ENCODE assay signal across 10 cellular contexts in genomic region chr1:64245495-64245894, GRCh38. TPM values are rescaled to one million over a fixed set of nuclear protein-coding genes. Genes with fewer than 3 reads are reported as not detected.
DNase-seq lines count a peak whose midpoint lies in the region; ATAC-seq, FAIRE-seq and TF ChIP-seq lines count a peak whose summit lies in the region.
"Had no signal": no experiment of that assay in that cellular context is flagged by ENCODE, and none has a peak within 500 bp of the region (broad histone marks: within the 10 kb centered on the region; RNA-seq: fewer than 3 reads in every experiment).

No MANE protein-coding gene starts in this region.

- peaks cover 22% of the 10 kb centered on the region for H3K4me1 ChIP-seq in CD4-positive, alpha-beta memory T cell (ENCODE audit: insufficient read depth, low read length)
- H3K4me1 ChIP-seq in K562 (replicated peaks in 1 of 2; ENCODE audit: control insufficient read depth in 2 of 2, insufficient read depth in 2 of 2, low read length in 2 of 2) (no peaks in the 10 kb centered on the region), lung (ENCODE audit: control insufficient read depth in 2 of 2, insufficient read depth in 2 of 2, low read length in 2 of 2) (no peaks in the 10 kb centered on the region), Caco-2 (peaks cover 5% of the 10 kb centered on the region; the same call in 1 of the 2 replicates)

- no peak for TF ChIP-seq EP300 in K562 (IDR thresholded peaks at IDR 0.05; ENCODE audit: low read length)

- no peaks in the 10 kb centered on the region for H4K20me1 ChIP-seq in K562 (replicated peaks; ENCODE audit: control insufficient read depth, insufficient read depth, low read length)

- peaks cover 0 to 1% (median 0%) of the 10 kb centered on the region in 8 donors for H3K9me3 Mint-ChIP-seq in CD4-positive, alpha-beta memory T cell
- H3K9me3 Mint-ChIP-seq in IgD-negative memory B cell (peaks cover 0 to 2% (median 0%) of the 10 kb centered on the region in 3 donors), Caco-2 (ENCODE audit: unreplicated experiment) (no peaks in the 10 kb centered on the region)
- H3K9me3 Mint-ChIP-seq: central memory CD8-positive, alpha-beta T cell had no signal

- POLR2A ChIA-PET in CD4-positive, alpha-beta memory T cell (lab: Charles Lee; ENCODE audit: partially characterized antibody), result no interaction called here
- POLR2A ChIA-PET in K562 (lab: Yijun Ruan, JAX) (interaction anchor here (0.6 kb wide), 1 partner anchor 722 kb away, joined by 4 read pairs; the partner anchor contains the start of gene EFCAB7), Caco-2 (lab: Charles Lee) (no interaction called here)

- peaks cover 6 to 14% of the 10 kb centered on the region in 2 donors for H3K27me3 Mint-ChIP-seq in CD4-positive, alpha-beta memory T cell
- peaks cover 21% of the 10 kb centered on the region for H3K27me3 Mint-ChIP-seq in IgD-negative memory B cell
- H3K27me3 Mint-ChIP-seq in Caco-2 (ENCODE audit: insufficient read depth, unreplicated experiment), result peaks cover 3% of the 10 kb centered on the region

- H3K27ac Mint-ChIP-seq in CD4-positive, alpha-beta memory T cell, result peak overlapping the region in 2 of 7 donors; percentile 11 to 67
- H3K27ac Mint-ChIP-seq in IgD-negative memory B cell (no peak overlapping the region), Caco-2 (ENCODE audit: unreplicated experiment) (no peak overlapping the region)

- peaks cover 12 to 31% (median 15%) of the 10 kb centered on the region in 4 donors for H3K4me1 Mint-ChIP-seq in CD4-positive, alpha-beta memory T cell
- H3K4me1 Mint-ChIP-seq in IgD-negative memory B cell (peaks cover 5 to 16% (median 13%) of the 10 kb centered on the region in 3 donors), Caco-2 (ENCODE audit: low read depth, unreplicated experiment) (peaks cover 6% of the 10 kb centered on the region)

- peak overlapping the region in 6 of 8 donors; percentile 5 to 69 (median 48) for H3K4me3 Mint-ChIP-seq in CD4-positive, alpha-beta memory T cell
- H3K4me3 Mint-ChIP-seq in IgD-negative memory B cell, result peak overlapping the region in 3 of 4 donors; percentile 38 to 47 (median 43)
- no peak overlapping the region for H3K4me3 Mint-ChIP-seq in Caco-2 (ENCODE audit: unreplicated experiment)
- H3K4me3 Mint-ChIP-seq: central memory CD8-positive, alpha-beta T cell had no signal

- H3K27me3 ChIP-seq in CD4-positive, alpha-beta memory T cell (ENCODE audit: insufficient read depth, low read length), result no peaks in the 10 kb centered on the region
- no peaks in the 10 kb centered on the region; a peak in 1 of 5 replicates for H3K27me3 ChIP-seq in K562 (ENCODE audit: control insufficient read depth in 2 of 2, insufficient read depth in 2 of 2, low read length in 2 of 2)
- H3K27me3 ChIP-seq in lung (ENCODE audit: control insufficient read depth, insufficient read depth), result no peaks in the 10 kb centered on the region
- H3K27me3 ChIP-seq in brain microvascular endothelial cell (replicated peaks), result no peaks in the 10 kb centered on the region
- H3K27me3 ChIP-seq in Caco-2 (replicated peaks; ENCODE audit: control insufficient read depth, insufficient read depth, low read length), result no peaks in the 10 kb centered on the region

- H3K9ac ChIP-seq in K562 (ENCODE audit: insufficient read depth in 1 of 2, low read depth in 2 of 2, low read length in 2 of 2), result no peak overlapping the region

- intact Hi-C loops in CD4-positive, alpha-beta memory T cell (cut with micrococcal nuclease), result loop anchor here (5.0 kb wide), 2 partner anchors 688 to 1403 kb away; no protein-coding TSS in a partner anchor
- intact Hi-C loops in K562 (cut with micrococcal nuclease) (loop anchor here (5.0 to 10.0 kb wide), 2 partner anchors 111 to 553 kb away; no protein-coding TSS in a partner anchor), Caco-2 (cut with micrococcal nuclease; ENCODE audit: unreplicated experiment) (loop anchor here (5.0 kb wide), 2 partner anchors 688 to 928 kb away; no protein-coding TSS in a partner anchor)

- no peak for TF ChIP-seq CTCF in K562 (IDR thresholded peaks at IDR 0.05 in 2 of 3, conservative IDR thresholded peaks at IDR 0.05 in 1 of 3; ENCODE audit: insufficient read depth in 2 of 3, low read depth in 1 of 3, low read length in 3 of 3)
- no peak for TF ChIP-seq CTCF in lung (IDR thresholded peaks at IDR 0.05; ENCODE audit: control extremely low read depth, extremely low read depth)
- TF ChIP-seq CTCF in brain microvascular endothelial cell (IDR thresholded peaks at IDR 0.05; ENCODE audit: low read depth, low read length, missing control alignments), result no peak
- TF ChIP-seq CTCF in Caco-2 (IDR thresholded peaks at IDR 0.05; ENCODE audit: insufficient read depth in 1 of 2, low read depth in 1 of 2, low read length in 1 of 2, severe bottlenecking in 1 of 2, unreplicated experiment in 1 of 2), result no peak

- BruUV-seq in K562 (replicated peaks; lab: Mats Ljungman, UMichigan) (no TSS peak), Caco-2 (replicated peaks; lab: Mats Ljungman, UMichigan) (no TSS peak)

- ATAC-seq in K562 (no peak), lung (ENCODE audit: insufficient read depth, low FRiP score) (peak; percentile 56)

- no peaks in the 10 kb centered on the region for H3K36me3 Mint-ChIP-seq in CD4-positive, alpha-beta memory T cell
- H3K36me3 Mint-ChIP-seq in IgD-negative memory B cell (no peaks in the 10 kb centered on the region), Caco-2 (ENCODE audit: insufficient read depth, unreplicated experiment) (no peaks in the 10 kb centered on the region)

- no peaks in the 10 kb centered on the region for H3K9me3 ChIP-seq in CD4-positive, alpha-beta memory T cell (ENCODE audit: control insufficient read depth in 1 of 2, low read length in 2 of 2)
- H3K9me3 ChIP-seq in K562 (replicated peaks; ENCODE audit: control insufficient read depth, insufficient read depth, low read depth, low read length) (no peaks in the 10 kb centered on the region), lung (ENCODE audit: control insufficient read depth in 2 of 2, insufficient read depth in 1 of 2, low read length in 1 of 2) (no peaks in the 10 kb centered on the region), Caco-2 (no peaks in the 10 kb centered on the region)

- H3K79me2 ChIP-seq in K562 (ENCODE audit: control insufficient read depth, insufficient read depth, low read length), result no peaks in the 10 kb centered on the region

- H2AFZ ChIP-seq in K562 (ENCODE audit: low read depth, low read length), result no peak overlapping the region

- no peak for FAIRE-seq in K562 (lab: Jason Lieb, UNC)

- TF ChIP-seq RAD21 in K562 (CRISPR knock-in tag; conservative IDR thresholded peaks at IDR 0.05 in 1 of 2, IDR thresholded peaks at IDR 0.05 in 1 of 2), result no peak

- no peaks in the 10 kb centered on the region for H3K9me1 ChIP-seq in K562 (ENCODE audit: control insufficient read depth, insufficient read depth, low read length)

- H3K27ac ChIP-seq in CD4-positive, alpha-beta memory T cell (ENCODE audit: low read depth, low read length), result no peak overlapping the region
- H3K27ac ChIP-seq in K562 (ENCODE audit: extremely low read depth, low read depth, low read length) (no peak overlapping the region), lung (ENCODE audit: low read depth in 1 of 2, low read length in 1 of 2) (peak overlapping the region in 1 of 2 donors; percentile 52), brain microvascular endothelial cell (no peak overlapping the region)

- no peak overlapping the region for H3K4me2 ChIP-seq in K562 (ENCODE audit: insufficient read depth, low read length)

- CTCF ChIA-PET in CD4-positive, alpha-beta memory T cell (lab: Charles Lee; ENCODE audit: partially characterized antibody), result interaction anchor here (0.7 to 5.4 kb wide), 14 partner anchors 9 to 688 kb away, joined by 3 to 51 read pairs (median 6); no protein-coding TSS in a partner anchor
- CTCF ChIA-PET in K562 (lab: Yijun Ruan, JAX; ENCODE audit: low intra/inter-chr PET ratio) (interaction anchor here (0.9 to 2.1 kb wide), 3 partner anchors 629 to 1405 kb away, joined by 3 to 8 read pairs (median 5); no protein-coding TSS in a partner anchor), Caco-2 (lab: Charles Lee) (interaction anchor here (1.0 to 1.5 kb wide), 3 partner anchors 553 to 628 kb away, joined by 3 to 6 read pairs (median 4); no protein-coding TSS in a partner anchor)

- TF ChIP-seq POLR2A in K562 (conservative IDR thresholded peaks at IDR 0.05), result no peak

- in situ Hi-C loops in K562 (cut with MboI), result no loop called here
- in situ Hi-C loops in brain microvascular endothelial cell (cut with HindIII; ENCODE audit: low pct_ligation_motif_present, low sequenced_read_pairs), result loop anchor here (25.0 kb wide), 2 partner anchors 333 to 558 kb away; no protein-coding TSS in a partner anchor

- WGBS in K562 (ENCODE audit: insufficient coverage, low coverage, missing lambda C conversion rate), result 0% methylated on average over 9 of the region's 9 CpGs
- 17 to 23% methylated on average over 9 of the region's 9 CpGs for WGBS in lung, 2 donors

- no peak for DNase-seq in CD4-positive, alpha-beta memory T cell
- DNase-seq in K562 (ENCODE audit: extremely low read depth in 1 of 4, low spot score in 3 of 4), result no peak
- no peak for DNase-seq in lung (ENCODE audit: low spot score)
- no peak for DNase-seq in brain microvascular endothelial cell
- no peak for DNase-seq in Caco-2
- no peak for DNase-seq in NK-92 (lab: John Stamatoyannopoulos, UW; ENCODE audit: unreplicated experiment)
- DNase-seq in NCI-H510A treated with DMSO at 0.1 percent for 48 hours (lab: John Stamatoyannopoulos, UW), result no peak
- DNase-seq: NCI-H1436 had no signal

- H3K4me3 ChIP-seq in CD4-positive, alpha-beta memory T cell (ENCODE audit: low read length in 2 of 2), result no peak overlapping the region
- H3K4me3 ChIP-seq in K562 (no peak overlapping the region), lung (no peak overlapping the region), brain microvascular endothelial cell (ENCODE audit: low read depth, low read length) (no peak overlapping the region), Caco-2 (ENCODE audit: low read depth, low read length) (no peak overlapping the region)

- no peaks in the 10 kb centered on the region for H3K36me3 ChIP-seq in CD4-positive, alpha-beta memory T cell (ENCODE audit: insufficient read depth, low read length)
- H3K36me3 ChIP-seq in K562 (ENCODE audit: control insufficient read depth, insufficient read depth, low read length), result no peaks in the 10 kb centered on the region
- H3K36me3 ChIP-seq in lung (ENCODE audit: control insufficient read depth in 2 of 2, insufficient read depth in 2 of 2, low read length in 2 of 2), result no peaks in the 10 kb centered on the region
- no peaks in the 10 kb centered on the region for H3K36me3 ChIP-seq in brain microvascular endothelial cell (replicated peaks)
- H3K36me3 ChIP-seq in Caco-2 (ENCODE audit: control insufficient read depth, insufficient read depth, low read length), result no peaks in the 10 kb centered on the region

RNA-seq across cellular contexts. Expression of gene UBE2U, which starts 42.1 kb away (rescaled TPM):
- total RNA-seq in CD4-positive, alpha-beta memory T cell, result not detected
- not detected for polyA plus RNA-seq in CD4-positive, alpha-beta memory T cell
- polyA plus RNA-seq in IgD-negative memory B cell, result not detected
- not detected in 2 replicates for total RNA-seq in K562 (2011; cell fraction: chromatin; rRNA removed; ENCODE audit: low replicate concordance)
- total RNA-seq in K562 (2011; cell fraction: nucleolus; rRNA removed), result not detected in 2 replicates
- not detected in 2 replicates for total RNA-seq in K562 (2011; cell fraction: nucleoplasm; rRNA removed)
- not detected in 2 replicates for total RNA-seq in K562 (2014; rRNA removed)
- total RNA-seq in K562 (2014; rRNA removed; fragmentation: Illumina TruSeq; extraction: Trizol), result not detected in 2 replicates
- not detected in 2 replicates for total RNA-seq in K562 (2015; rRNA removed; fragmentation: Illumina TruSeq; extraction: Trizol)
- total RNA-seq in K562 (2021), result not detected in 2 replicates
- not detected in 2 replicates for polyA plus RNA-seq in K562 (2011; rRNA removed)
- polyA plus RNA-seq in K562 (2011; cell fraction: cytosol; rRNA removed), result not detected in 2 replicates
- polyA plus RNA-seq in K562 (2011; cell fraction: nucleus; rRNA removed), result not detected in 2 replicates
- not detected in 2 replicates for polyA plus RNA-seq in K562 (2012)
- polyA plus RNA-seq in K562 (2014; fragmentation: Illumina TruSeq; extraction: Trizol), result not detected in 2 replicates
- not detected for polyA plus RNA-seq in K562 (2014; fragmentation: Nextera tagmentation; extraction: Ambion mirVana)
- polyA plus RNA-seq in K562 (2014; rRNA removed), result not detected in 2 replicates
- polyA minus RNA-seq in K562 (2011; rRNA and poly(A)+ RNA removed), result not detected in 2 replicates
- not detected in 2 replicates for polyA minus RNA-seq in K562 (2011; cell fraction: cytosol; rRNA and poly(A)+ RNA removed)
- polyA minus RNA-seq in K562 (2011; cell fraction: nucleus; rRNA and poly(A)+ RNA removed), result not detected in 2 replicates
- total RNA-seq in lung, result not detected
- not detected for polyA plus RNA-seq in lung
- not detected in 2 replicates for total RNA-seq in Caco-2 (2022)
